In genomic region chr12:9798008-9798619, GRCh38 we compare ENCODE assay signal across 8 cellular contexts. TPM values are rescaled to one million over a fixed set of nuclear protein-coding genes. Genes with fewer than 3 reads are reported as not detected.
DNase-seq lines count a peak whose midpoint lies in the region; ATAC-seq, FAIRE-seq and TF ChIP-seq lines count a peak whose summit lies in the region.

No MANE protein-coding gene starts in this region.

- no peaks in the 10 kb centered on the region for H4K20me1 ChIP-seq in H1 (replicated peaks in 1 of 2; ENCODE audit: control insufficient read depth in 1 of 2, insufficient read depth in 2 of 2, low read length in 2 of 2)
- H4K20me1 ChIP-seq in neural progenitor cell (ENCODE audit: low read depth), result no peaks in the 10 kb centered on the region

- no peaks in the 10 kb centered on the region for H3K9me3 ChIP-seq in H1 (ENCODE audit: insufficient read depth in 2 of 2, low read depth in 1 of 2, low read length in 1 of 2)
- H3K9me3 ChIP-seq in neural progenitor cell (ENCODE audit: low read depth), result no peaks in the 10 kb centered on the region

- H3K79me1 ChIP-seq in H1 (ENCODE audit: low read depth, low read length), result no peaks in the 10 kb centered on the region

- H3K79me2 ChIP-seq in H1 (ENCODE audit: control insufficient read depth in 1 of 2, insufficient read depth in 2 of 2, low read length in 2 of 2) (no peaks in the 10 kb centered on the region), neural progenitor cell (ENCODE audit: low read depth) (no peaks in the 10 kb centered on the region)

- no peak overlapping the region for H2BK20ac ChIP-seq in H1 (ENCODE audit: low read length)

- no peak overlapping the region for H3K56ac ChIP-seq in H1 (replicated peaks; ENCODE audit: insufficient read length, low read depth, low read length)

- no peak for TF ChIP-seq POLR2A in H1 (IDR thresholded peaks at IDR 0.05; ENCODE audit: control extremely low read depth in 1 of 2, low read depth in 2 of 2, low read length in 2 of 2)

- H3K9ac ChIP-seq in H1 (replicated peaks in 1 of 4; ENCODE audit: extremely low read depth in 1 of 4, low read depth in 3 of 4, low read length in 3 of 4), result no peak overlapping the region
- no peak overlapping the region for H3K9ac ChIP-seq in neural progenitor cell

- FAIRE-seq in H1 (lab: Jason Lieb, UNC), result peak; percentile 99

- no peak overlapping the region for H3K27ac Mint-ChIP-seq in neural progenitor cell

- H3K4me2 ChIP-seq in H1 (ENCODE audit: insufficient read depth in 1 of 2, low read depth in 2 of 2, low read length in 2 of 2) (no peak overlapping the region), neural progenitor cell (no peak overlapping the region)

- no peak overlapping the region for H3K4me3 Mint-ChIP-seq in neural progenitor cell

- TF ChIP-seq RAD21 in H1 (IDR thresholded peaks at IDR 0.05 in 1 of 2, conservative IDR thresholded peaks at IDR 0.05 in 1 of 2; ENCODE audit: low read depth in 2 of 2, low read length in 2 of 2), result peak; percentile 98 to 99

- H3K27ac ChIP-seq in H1 (ENCODE audit: low read depth, low read length) (no peak overlapping the region), neural progenitor cell (no peak overlapping the region)

- H3K36me3 Mint-ChIP-seq in neural progenitor cell, result no peaks in the 10 kb centered on the region

- WGBS in H1 (ENCODE audit: extremely low coverage in 1 of 2, insufficient coverage in 1 of 2, insufficient read length in 1 of 2, insufficient replicate concordance in 2 of 2, low coverage in 1 of 2, low lambda C conversion rate in 2 of 2, missing lambda C conversion rate in 1 of 2), 2 experiments, result 33 to 100% methylated on average over 1 to 6 of the region's 6 CpGs

- no peak overlapping the region for H3K4ac ChIP-seq in H1 (replicated peaks; ENCODE audit: insufficient read length, low read depth, low read length)

- POLR2A ChIA-PET in H1 (lab: Charles Lee; ENCODE audit: partially characterized antibody), result interaction anchor here (0.6 to 1.1 kb wide), 3 partner anchors 83 to 151 kb away, joined by 3 to 4 read pairs (median 4); no protein-coding TSS in a partner anchor

- no peak overlapping the region for H4K5ac ChIP-seq in H1 (ENCODE audit: insufficient read length, low read depth, low read length)

- H2BK12ac ChIP-seq in H1 (ENCODE audit: low read depth, low read length), result no peak overlapping the region

- no peak overlapping the region for H4K91ac ChIP-seq in H1 (replicated peaks; ENCODE audit: insufficient read length, low read length)

- H3F3A ChIP-seq in neural progenitor cell (ENCODE audit: low read depth), result no peaks in the 10 kb centered on the region

- peak; percentile 53 to 95 (median 94) for TF ChIP-seq CTCF in H1 (IDR thresholded peaks at IDR 0.05; ENCODE audit: control extremely low read depth in 1 of 3, insufficient read depth in 1 of 3, low read depth in 1 of 3, low read length in 3 of 3)
- TF ChIP-seq CTCF in neural progenitor cell (IDR thresholded peaks at IDR 0.05), result peak; percentile 63

- H3K36me3 ChIP-seq in H1 (ENCODE audit: control insufficient read depth in 2 of 4, insufficient read depth in 4 of 4, low read length in 3 of 4) (no peaks in the 10 kb centered on the region), neural progenitor cell (no peaks in the 10 kb centered on the region)

- H2AK5ac ChIP-seq in H1 (ENCODE audit: low read depth, low read length), result no peak overlapping the region

- no peak overlapping the region for H3K23ac ChIP-seq in H1 (ENCODE audit: insufficient read length)

- H3K9me3 Mint-ChIP-seq in neural progenitor cell, result no peaks in the 10 kb centered on the region

- H3K18ac ChIP-seq in H1 (ENCODE audit: extremely low read depth, low read length), result no peak overlapping the region

- no peaks in the 10 kb centered on the region for H3K27me3 ChIP-seq in H1 (replicated peaks in 1 of 4; ENCODE audit: control insufficient read depth in 3 of 4, extremely low read depth in 1 of 4, insufficient read depth in 3 of 4, low read length in 3 of 4)
- H3K27me3 ChIP-seq in neural progenitor cell, result no peaks in the 10 kb centered on the region

- peak; percentile 99 for ATAC-seq in HG02678 (IDR thresholded peaks at IDR 0.05; ENCODE audit: unreplicated experiment)

- H3K4me1 Mint-ChIP-seq in neural progenitor cell, result no peaks in the 10 kb centered on the region

- no peak overlapping the region for H3K4me3 ChIP-seq in H1 (ENCODE audit: extremely low read depth in 1 of 4, insufficient read depth in 2 of 4, low read depth in 3 of 4, low read length in 4 of 4)
- no peak overlapping the region for H3K4me3 ChIP-seq in neural progenitor cell

- H2BK15ac ChIP-seq in H1 (ENCODE audit: low read length), result no peak overlapping the region

- H2BK120ac ChIP-seq in H1 (replicated peaks; ENCODE audit: low read depth, low read length), result no peak overlapping the region

- no peak overlapping the region for H2BK5ac ChIP-seq in H1 (ENCODE audit: low read depth, low read length)

- H4K8ac ChIP-seq in H1 (ENCODE audit: extremely low read depth, insufficient read depth, low read length), result no peak overlapping the region

- peak in 1 of 2 experiments; percentile 67; a peak in 1 of 3 replicates for TF ChIP-seq EP300 in H1 (IDR thresholded peaks at IDR 0.05; ENCODE audit: borderline replicate concordance in 1 of 2, low read depth in 2 of 2, low read length in 2 of 2)

- no peaks in the 10 kb centered on the region for H3K23me2 ChIP-seq in H1 (ENCODE audit: low read depth, low read length)

- H2AFZ ChIP-seq in H1 (ENCODE audit: low read length), result no peak overlapping the region
- no peak overlapping the region for H2AFZ ChIP-seq in neural progenitor cell (replicated peaks)

- no peak overlapping the region for H3K14ac ChIP-seq in H1 (ENCODE audit: insufficient read length)

- DNase-seq in NCI-H1092 treated with DMSO at 0.1 percent for 48 hours (lab: John Stamatoyannopoulos, UW) (peak; percentile 1), NCI-H1092 (lab: John Stamatoyannopoulos, UW) (no peak), NCI-H1930 (lab: John Stamatoyannopoulos, UW) (peak; percentile 66 to 67), H1 (ENCODE audit: low read depth in 1 of 2, low spot score in 2 of 2) (peak in 1 of 2 experiments; percentile 43), neural progenitor cell (ENCODE audit: low spot score) (peak; percentile 82), DMS79 (lab: John Stamatoyannopoulos, UW) (no peak)
- peak; percentile 70 for DNase-seq in activated CD4-positive, alpha-beta T cell treated with anti-CD3 and anti-CD28 coated beads for 48 hours

- CTCF ChIA-PET in H1 (lab: Charles Lee; ENCODE audit: partially characterized antibody), result interaction anchor here (0.5 to 10.7 kb wide), 24 partner anchors 9 to 466 kb away, joined by 3 to 278 read pairs (median 4); partner anchors contain the start of gene CD69

- H3K4me1 ChIP-seq in H1 (replicated peaks in 1 of 4; ENCODE audit: control insufficient read depth in 3 of 4, insufficient read depth in 4 of 4, low read length in 3 of 4), result no peaks in the 10 kb centered on the region; a peak in 1 of 7 replicates
- no peaks in the 10 kb centered on the region for H3K4me1 ChIP-seq in neural progenitor cell

- H3K27me3 Mint-ChIP-seq in neural progenitor cell (ENCODE audit: insufficient read depth, low read depth), result no peaks in the 10 kb centered on the region

TF ChIP-seq in H1, 55 proteins besides CTCF, POLR2A, EP300 and RAD21 (continues in another document):
- no peak for TF ChIP-seq RBBP5 (IDR thresholded peaks at IDR 0.05; ENCODE audit: borderline replicate concordance, low read depth, low read length)
- TF ChIP-seq NRF1 (IDR thresholded peaks at IDR 0.05; ENCODE audit: low read depth, low read length), result no peak
- no peak for TF ChIP-seq CEBPB (IDR thresholded peaks at IDR 0.05; ENCODE audit: low read depth, low read length)
- TF ChIP-seq GTF2F1 (IDR thresholded peaks at IDR 0.05; ENCODE audit: borderline replicate concordance, low read depth, low read length), result no peak
- no peak for TF ChIP-seq KDM4A (IDR thresholded peaks at IDR 0.05; ENCODE audit: low read depth, low read length, severe bottlenecking)
- TF ChIP-seq TEAD4 (IDR thresholded peaks at IDR 0.05; ENCODE audit: low read depth, low read length), result peak; percentile 96
- TF ChIP-seq RXRA (IDR thresholded peaks at IDR 0.05; ENCODE audit: insufficient read depth, low read depth, low read length), result no peak
- TF ChIP-seq NANOG (IDR thresholded peaks at IDR 0.05; ENCODE audit: insufficient read depth, low read depth, low read length, poor library complexity, severe bottlenecking), result no peak
- no peak for TF ChIP-seq MAFK (IDR thresholded peaks at IDR 0.05; ENCODE audit: low read depth, low read length)
- TF ChIP-seq TCF12 (IDR thresholded peaks at IDR 0.05; ENCODE audit: low read depth, low read length), result no peak

RNA-seq across cellular contexts. Expression of gene KLRF1, which starts 29.2 kb away (rescaled TPM):
- total RNA-seq in H1 (2021; fragmentation: NEBNext Ultra II Directional; extraction: Animal tissue kit (Norgen Biotek cat#: 25700)), result not detected in 2 replicates
- not detected in 2 replicates for polyA plus RNA-seq in H1 (2011; rRNA removed)
- polyA plus RNA-seq in H1 (2011; cell fraction: cytosol; rRNA removed), result not detected
- not detected for polyA plus RNA-seq in H1 (2011; cell fraction: nucleus; rRNA removed)
- polyA plus RNA-seq in H1 (2012, experiment 1 of 2), result not detected in 4 replicates
- polyA plus RNA-seq in H1 (2012, experiment 2 of 2), result not detected
- not detected for polyA plus RNA-seq in H1 (2013, experiment 1 of 2)
- 0.09 TPM for polyA plus RNA-seq in H1 (2013, experiment 2 of 2)
- polyA minus RNA-seq in H1 (2011; rRNA and poly(A)+ RNA removed), result not detected in 2 replicates
- polyA minus RNA-seq in H1 (2011; cell fraction: cytosol; rRNA and poly(A)+ RNA removed), result not detected
- polyA minus RNA-seq in H1 (2011; cell fraction: nucleus; rRNA and poly(A)+ RNA removed), result not detected
- not detected in 2 replicates for total RNA-seq in neural progenitor cell (ENCODE audit: low replicate concordance)

RNA-seq across cellular contexts. Expression of gene CD69, which starts 37.4 kb away (rescaled TPM):
- total RNA-seq in H1 (2021; fragmentation: NEBNext Ultra II Directional; extraction: Animal tissue kit (Norgen Biotek cat#: 25700)), result not detected in 2 replicates
- polyA plus RNA-seq in H1 (2011; rRNA removed), result not detected in 2 replicates
- polyA plus RNA-seq in H1 (2011; cell fraction: cytosol; rRNA removed), result not detected
- polyA plus RNA-seq in H1 (2011; cell fraction: nucleus; rRNA removed), result not detected
- not detected in 4 replicates for polyA plus RNA-seq in H1 (2012, experiment 1 of 2)
- polyA plus RNA-seq in H1 (2012, experiment 2 of 2), result not detected
- polyA plus RNA-seq in H1 (2013, experiment 1 of 2), result not detected
- not detected for polyA plus RNA-seq in H1 (2013, experiment 2 of 2)
- not detected in 2 replicates for polyA minus RNA-seq in H1 (2011; rRNA and poly(A)+ RNA removed)
- polyA minus RNA-seq in H1 (2011; cell fraction: cytosol; rRNA and poly(A)+ RNA removed), result not detected
- not detected for polyA minus RNA-seq in H1 (2011; cell fraction: nucleus; rRNA and poly(A)+ RNA removed)
- not detected in 2 replicates for total RNA-seq in neural progenitor cell (ENCODE audit: low replicate concordance)

Comparison
In these comparisons a context has a peak if more than half of its experiments do, and no peak if none do; other contexts are left out.
1. DNase-seq: peak in NCI-H1092 treated with DMSO at 0.1 percent for 48 hours (single experiment), NCI-H1930 (2 of 2), activated CD4-positive, alpha-beta T cell treated with anti-CD3 and anti-CD28 coated beads for 48 hours (single experiment) and neural progenitor cell (single experiment); none in NCI-H1092 (single experiment) and DMS79 (single experiment).